ENCODE assay signal across 30 cellular contexts in the genomic region with DNA sequence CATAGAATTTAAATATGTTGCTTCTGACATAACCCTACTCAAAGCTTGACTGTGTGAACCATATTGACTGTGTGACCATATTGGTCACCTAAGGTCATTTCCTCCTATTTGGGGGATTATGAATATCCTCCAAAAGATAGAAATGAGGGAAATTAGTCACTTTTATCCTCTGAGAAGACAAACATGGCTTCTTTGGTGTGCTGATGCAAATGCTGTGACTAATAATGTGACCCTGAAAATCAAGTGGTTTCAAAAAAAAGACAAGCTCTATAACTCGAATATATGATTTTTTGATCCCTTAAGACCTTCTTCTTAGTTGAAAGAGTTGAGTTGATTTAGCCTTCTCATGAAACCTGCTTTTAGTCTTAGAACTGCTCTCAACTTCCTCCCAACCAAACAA.
"Had no signal": no experiment of that assay in that cellular context is flagged by ENCODE, and none has a peak within 500 bp of the region (broad histone marks: within the 10 kb centered on the region; RNA-seq: fewer than 3 reads in every experiment).

No MANE protein-coding gene starts in this region.

- H3K36me3 Mint-ChIP-seq: activated CD8-positive, alpha-beta memory T cell treated with anti-CD3 and anti-CD28 coated beads, Interleukin-2, amount 10 ng/mL, durations not matched to agents 7 days and 5 days; activated naive CD4-positive, alpha-beta T cell treated with anti-CD3 and anti-CD28 coated beads, Interleukin-2, amount 50 U/mL, for 24 hours; activated naive CD8-positive, alpha-beta T cell treated with anti-CD3 and anti-CD28 coated beads for 36 hours; T-cell had no signal

- H3K27ac Mint-ChIP-seq: activated B cell treated with CpG ODN at 0.5 μM for 24 hours; activated CD4-positive, alpha-beta memory T cell treated with anti-CD3 and anti-CD28 coated beads, Interleukin-2, amount 10 ng/mL, durations not matched to agents 7 days and 5 days; activated CD4-positive, alpha-beta T cell treated with anti-CD3 and anti-CD28 coated beads, Interleukin-2, amount 10 ng/mL, durations not matched to agents 24 days and 14 days; activated CD8-positive, alpha-beta memory T cell treated with anti-CD3 and anti-CD28 coated beads, Interleukin-2, amount 10 ng/mL, durations not matched to agents 7 days and 5 days; activated naive CD4-positive, alpha-beta T cell treated with anti-CD3 and anti-CD28 coated beads for 36 hours; activated naive CD4-positive, alpha-beta T cell treated with anti-CD3 and anti-CD28 coated beads, Interleukin-2, amount 50 U/mL, for 24 hours; activated naive CD8-positive, alpha-beta T cell treated with anti-CD3 and anti-CD28 coated beads for 36 hours; activated naive CD8-positive, alpha-beta T cell treated with anti-CD3 and anti-CD28 coated beads, Interleukin-2, amount 50 U/mL, for 24 hours; activated T-helper 2 cell treated with anti-CD3 and anti-CD28 coated beads, Interferon-gamma antibody, Interleukin-2, Interleukin-4, amounts not matched to agents 10 μg/mL and 5 μg/mL and 100 μg/mL, durations not matched to agents 14 hours and 24 hours and 36 hours; effector memory CD8-positive, alpha-beta T cell; T-cell; T-helper 1 cell treated with Interleukin-12 subunit alpha and Interleukin-12 subunit beta and Interleukin-4 antibody, amounts not matched to agents 30 μg/mL and 1 μg/mL, for 36 hours had no signal

- ATAC-seq: activated CD4-positive, CD25-positive, alpha-beta regulatory T cell treated with anti-CD3 and anti-CD28 coated beads, Interleukin-2, amount 50 U/mL, for 24 hours; activated CD8-positive, alpha-beta memory T cell treated with anti-CD3 and anti-CD28 coated beads, Interleukin-2, amount 10 ng/mL, durations not matched to agents 7 days and 5 days; activated naive CD8-positive, alpha-beta T cell treated with anti-CD3 and anti-CD28 coated beads, Interleukin-2, amount 50 U/mL, for 24 hours; body of pancreas; effector memory CD8-positive, alpha-beta T cell; gastroesophageal sphincter; heart right ventricle; T-cell had no signal

- H3K9me3 Mint-ChIP-seq: activated CD4-positive, alpha-beta memory T cell treated with anti-CD3 and anti-CD28 coated beads, Interleukin-2, amount 10 ng/mL, durations not matched to agents 7 days and 5 days; activated naive CD8-positive, alpha-beta T cell treated with anti-CD3 and anti-CD28 coated beads for 36 hours; activated naive CD8-positive, alpha-beta T cell treated with anti-CD3 and anti-CD28 coated beads, Interleukin-2, amount 50 U/mL, for 24 hours; activated T-helper 2 cell treated with anti-CD3 and anti-CD28 coated beads, Interferon-gamma antibody, Interleukin-2, Interleukin-4, amounts not matched to agents 10 μg/mL and 5 μg/mL and 100 μg/mL, durations not matched to agents 14 hours and 24 hours and 36 hours; effector memory CD8-positive, alpha-beta T cell; T-helper 1 cell treated with Interleukin-12 subunit alpha and Interleukin-12 subunit beta and Interleukin-4 antibody, amounts not matched to agents 30 μg/mL and 1 μg/mL, for 36 hours had no signal

- H3K4me3 Mint-ChIP-seq: activated B cell treated with CpG ODN at 0.5 μM for 24 hours; activated CD4-positive, alpha-beta memory T cell treated with anti-CD3 and anti-CD28 coated beads, Interleukin-2, amount 10 ng/mL, durations not matched to agents 7 days and 5 days; activated CD4-positive, alpha-beta T cell treated with anti-CD3 and anti-CD28 coated beads, Interleukin-2, amount 10 ng/mL, durations not matched to agents 24 days and 14 days; activated CD8-positive, alpha-beta memory T cell treated with anti-CD3 and anti-CD28 coated beads, Interleukin-2, amount 10 ng/mL, durations not matched to agents 7 days and 5 days; activated naive CD4-positive, alpha-beta T cell treated with anti-CD3 and anti-CD28 coated beads for 36 hours; activated naive CD4-positive, alpha-beta T cell treated with anti-CD3 and anti-CD28 coated beads, Interleukin-2, amount 50 U/mL, for 24 hours; activated naive CD8-positive, alpha-beta T cell treated with anti-CD3 and anti-CD28 coated beads for 36 hours; activated naive CD8-positive, alpha-beta T cell treated with anti-CD3 and anti-CD28 coated beads, Interleukin-2, amount 50 U/mL, for 24 hours; effector memory CD8-positive, alpha-beta T cell; T-cell; T-helper 1 cell treated with Interleukin-12 subunit alpha and Interleukin-12 subunit beta and Interleukin-4 antibody, amounts not matched to agents 30 μg/mL and 1 μg/mL, for 36 hours had no signal

- H3K4me1 Mint-ChIP-seq: activated B cell treated with CpG ODN at 0.5 μM for 24 hours; activated CD4-positive, alpha-beta memory T cell treated with anti-CD3 and anti-CD28 coated beads, Interleukin-2, amount 10 ng/mL, durations not matched to agents 7 days and 5 days; activated CD4-positive, alpha-beta T cell treated with anti-CD3 and anti-CD28 coated beads, Interleukin-2, amount 10 ng/mL, durations not matched to agents 24 days and 14 days; activated CD8-positive, alpha-beta memory T cell treated with anti-CD3 and anti-CD28 coated beads, Interleukin-2, amount 10 ng/mL, durations not matched to agents 7 days and 5 days; activated naive CD4-positive, alpha-beta T cell treated with anti-CD3 and anti-CD28 coated beads, Interleukin-2, amount 50 U/mL, for 24 hours; activated naive CD8-positive, alpha-beta T cell treated with anti-CD3 and anti-CD28 coated beads for 36 hours; activated naive CD8-positive, alpha-beta T cell treated with anti-CD3 and anti-CD28 coated beads, Interleukin-2, amount 50 U/mL, for 24 hours; T-cell had no signal

- DNase-seq: activated B cell treated with CpG ODN at 0.5 μM for 24 hours; activated CD4-positive, alpha-beta memory T cell treated with anti-CD3 and anti-CD28 coated beads, Interleukin-2, amount 10 ng/mL, durations not matched to agents 7 days and 5 days; activated CD4-positive, alpha-beta T cell treated with anti-CD3 and anti-CD28 coated beads, Interleukin-2, amount 10 ng/mL, durations not matched to agents 24 days and 14 days; activated CD8-positive, alpha-beta memory T cell treated with anti-CD3 and anti-CD28 coated beads, Interleukin-2, amount 10 ng/mL, durations not matched to agents 7 days and 5 days; activated CD8-positive, alpha-beta memory T cell treated with anti-CD3 and anti-CD28 coated beads, Interleukin-2, amount 50 U/mL, for 4 hours; activated effector memory CD4-positive, alpha-beta T cell treated with anti-CD3 and anti-CD28 coated beads, Interleukin-2, amount 50 U/mL, for 16 hours; activated naive CD4-positive, alpha-beta T cell treated with anti-CD3 and anti-CD28 coated beads for 36 hours; activated naive CD8-positive, alpha-beta T cell treated with anti-CD3 and anti-CD28 coated beads for 36 hours; activated naive CD8-positive, alpha-beta T cell treated with anti-CD3 and anti-CD28 coated beads, Interleukin-2, amount 50 U/mL, for 24 hours; activated T-cell treated with anti-CD3 and anti-CD28 coated beads, Interleukin-2, amount 50 U/mL, for 1 hour; adrenal gland; amygdala; aorta; body of pancreas; caudate nucleus; cortex of kidney; dermis blood vessel endothelial cell; effector CD4-positive, alpha-beta T cell; effector memory CD8-positive, alpha-beta T cell; esophagus squamous epithelium; foreskin melanocyte; heart right ventricle; T-cell; T-helper 9 cell; WERI-Rb-1 had no signal
